Comparison of ENCODE assay signal across 18 cellular contexts in genomic region chr5:122507581-122507980, GRCh38.
"Had no signal": no experiment of that assay in that cellular context is flagged by ENCODE, and none has a peak within 500 bp of the region (broad histone marks: within the 10 kb centered on the region; RNA-seq: fewer than 3 reads in every experiment).

No MANE protein-coding gene starts in this region.

- H3K4me3 ChIP-seq: body of pancreas, ovary, thoracic aorta, upper lobe of right lung had no signal

- H3K27ac ChIP-seq: body of pancreas, ovary, upper lobe of right lung had no signal

- H3K9me3 ChIP-seq: body of pancreas, ovary, thoracic aorta, upper lobe of right lung had no signal

- H3K27me3 ChIP-seq: body of pancreas, ovary, upper lobe of right lung had no signal

- H3K36me3 ChIP-seq: ovary, thoracic aorta, upper lobe of right lung had no signal

- DNase-seq: activated CD4-positive, alpha-beta memory T cell treated with anti-CD3 and anti-CD28 coated beads for 36 hours; activated CD4-positive, alpha-beta T cell treated with anti-CD3 and anti-CD28 coated beads for 36 hours; activated gamma-delta T cell; activated T-cell treated with anti-CD3 and anti-CD28 coated beads, Interleukin-2, amount 50 U/mL, for 48 hours; amygdala; body of pancreas; cerebellar nuclear complex; effector CD8-positive, alpha-beta T cell; naive B cell; ovary; T-helper 2 cell; upper lobe of right lung had no signal

- ATAC-seq: activated CD4-positive, alpha-beta T cell treated with anti-CD3 and anti-CD28 coated beads for 36 hours; activated naive CD4-positive, alpha-beta T cell treated with anti-CD3 and anti-CD28 coated beads, Interleukin-2, amount 50 U/mL, for 72 hours; body of pancreas; left lobe of liver; sciatic nerve; upper lobe of right lung had no signal

- FAIRE-seq: endothelial cell of umbilical vein, islet of Langerhans had no signal

- H3K4me1 ChIP-seq: upper lobe of right lung had no signal
